Comparison of ENCODE assay signal across 1 cellular context in genomic region chr12:124386661-124387509, GRCh38.
TF ChIP-seq lines count a peak whose summit lies in the region.

No MANE protein-coding gene starts in this region.

TF ChIP-seq in WTC11, 78 proteins besides CTCF, POLR2A, EP300 and RAD21 (continued from another document):
- TF ChIP-seq IRF1 (CRISPR knock-in tag; IDR thresholded peaks at IDR 0.05) (no peak), AFF4 (CRISPR knock-in tag; IDR thresholded peaks at IDR 0.05; ENCODE audit: borderline replicate concordance) (no peak)
